8 cellular contexts compared by ENCODE assay signal in the genomic region with DNA sequence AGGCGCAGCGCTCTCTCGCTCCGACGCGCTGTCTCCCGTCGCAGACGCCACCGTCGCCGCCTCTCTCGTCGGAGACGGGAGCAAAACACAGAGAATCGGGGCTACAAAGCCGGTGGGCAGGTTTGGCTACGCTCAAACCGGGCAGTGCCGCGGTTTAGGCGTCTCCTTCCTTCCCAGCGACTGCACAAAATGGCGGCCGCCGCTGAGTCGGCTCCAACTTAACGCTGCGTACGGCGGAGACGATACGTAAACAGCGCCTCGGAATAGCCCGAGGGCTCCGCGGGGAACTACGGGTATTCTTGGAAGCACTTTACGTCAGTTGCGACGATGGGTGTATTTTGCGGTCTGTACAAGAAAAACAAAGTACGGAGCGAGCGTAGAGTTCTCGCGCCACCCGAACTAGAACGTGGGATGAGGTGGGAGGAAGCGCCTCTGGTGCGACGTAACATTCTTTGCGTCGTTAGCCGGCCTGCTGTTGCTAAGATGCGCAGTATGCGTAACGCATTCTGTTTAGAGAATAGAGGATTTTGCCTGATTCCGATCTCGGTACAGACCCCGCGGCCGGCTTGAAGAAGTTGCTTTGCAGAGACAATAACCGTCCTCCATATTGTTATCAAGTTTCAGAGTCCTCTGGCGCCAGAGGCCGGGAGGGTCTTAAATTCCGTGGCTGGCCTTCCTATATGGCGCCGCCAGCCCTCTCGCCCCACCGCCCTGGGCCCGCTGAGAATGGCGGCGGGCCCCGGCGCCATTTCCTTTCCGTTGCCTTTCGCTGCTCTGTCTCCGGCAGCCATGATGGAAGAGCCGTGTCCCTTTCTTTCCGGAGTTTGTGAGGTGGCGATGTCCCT. TPM values are rescaled to one million over a fixed set of nuclear protein-coding genes. Genes with fewer than 3 reads are reported as not detected.
DNase-seq lines count a peak whose midpoint lies in the region; ATAC-seq and TF ChIP-seq lines count a peak whose summit lies in the region.

A gene (minus strand): TSS at position 194 of the 845 bp plus-strand sequence.

- no peaks in the 10 kb centered on the region for H3K9me3 Mint-ChIP-seq in T-helper 1 cell treated with Interleukin-12 subunit alpha and Interleukin-12 subunit beta and Interleukin-4 antibody, amounts not matched to agents 30 μg/mL and 1 μg/mL, for 36 hours

- ATAC-seq in HG02884 (IDR thresholded peaks at IDR 0.05; ENCODE audit: unreplicated experiment) (peak; percentile 71), left cardiac atrium (peak; percentile 88), upper lobe of right lung (peak; percentile 93)

- intact Hi-C loops in left cardiac atrium (cut with DNase I) (loop anchor here (5.0 to 10.0 kb wide), 2 partner anchors 58 to 61 kb away; no protein-coding TSS in a partner anchor), posterior vena cava (cut with DNase I) (no loop called here), upper lobe of right lung (cut with DNase I) (no loop called here)

- in situ Hi-C loops in GM13977 (cut with MboI; ENCODE audit: low pct_unique_long_range_greater_than_20kb, low sequenced_read_pairs, unreplicated experiment) = no loop called here

- DNase-seq in GM13977 (ENCODE audit: low spot score) (peak; percentile 95), NCI-H1694 (lab: John Stamatoyannopoulos, UW) (peak; percentile 91), amniotic stem cell (lab: John Stamatoyannopoulos, UW) (peak; percentile 93), left cardiac atrium (peak; percentile 91), posterior vena cava (ENCODE audit: low spot score) (peak; percentile 98), upper lobe of right lung (peak; percentile 95)

- peak within 1 kb of the TSS; percentile 100 for H3K27ac Mint-ChIP-seq in T-helper 1 cell treated with Interleukin-12 subunit alpha and Interleukin-12 subunit beta and Interleukin-4 antibody, amounts not matched to agents 30 μg/mL and 1 μg/mL, for 36 hours

- no peaks in the 10 kb centered on the region for H3K9me3 ChIP-seq in upper lobe of right lung

- peak within 1 kb of the TSS; percentile 80 for H3K4me3 ChIP-seq in upper lobe of right lung

- peak within 1 kb of the TSS; percentile 100 for H3K27ac ChIP-seq in upper lobe of right lung

- H3K36me3 ChIP-seq in upper lobe of right lung = peaks cover 24% of the 10 kb centered on the region

- H3K27me3 ChIP-seq in upper lobe of right lung = no peaks in the 10 kb centered on the region

- peaks cover 34% of the 10 kb centered on the region for H3K4me1 ChIP-seq in upper lobe of right lung

- TF ChIP-seq CTCF in GM13977 (IDR thresholded peaks at IDR 0.05; ENCODE audit: extremely low read depth, insufficient read depth, missing control alignments) = no peak
- no peak for TF ChIP-seq CTCF in upper lobe of right lung (IDR thresholded peaks at IDR 0.05)

- peaks cover 33% of the 10 kb centered on the region for H3K4me1 Mint-ChIP-seq in T-helper 1 cell treated with Interleukin-12 subunit alpha and Interleukin-12 subunit beta and Interleukin-4 antibody, amounts not matched to agents 30 μg/mL and 1 μg/mL, for 36 hours (ENCODE audit: low read depth)

- peaks cover 46% of the 10 kb centered on the region for H3K36me3 Mint-ChIP-seq in T-helper 1 cell treated with Interleukin-12 subunit alpha and Interleukin-12 subunit beta and Interleukin-4 antibody, amounts not matched to agents 30 μg/mL and 1 μg/mL, for 36 hours (ENCODE audit: low read depth)

- H3K27me3 Mint-ChIP-seq in T-helper 1 cell treated with Interleukin-12 subunit alpha and Interleukin-12 subunit beta and Interleukin-4 antibody, amounts not matched to agents 30 μg/mL and 1 μg/mL, for 36 hours (ENCODE audit: low read depth) = no peaks in the 10 kb centered on the region

- peak within 1 kb of the TSS; percentile 98 for H3K4me3 Mint-ChIP-seq in T-helper 1 cell treated with Interleukin-12 subunit alpha and Interleukin-12 subunit beta and Interleukin-4 antibody, amounts not matched to agents 30 μg/mL and 1 μg/mL, for 36 hours

RNA-seq across cellular contexts. Expression of the gene that starts here (rescaled TPM):
- 100 to 1,000 TPM; 209 to 220 TPM for total RNA-seq in left cardiac atrium
- 100 to 1,000 TPM; 260 to 323 TPM for total RNA-seq in posterior vena cava
- 480 TPM for total RNA-seq in upper lobe of right lung

Comparison
In these comparisons a context has a peak if more than half of its experiments do, and no peak if none do; other contexts are left out.
1. Peak in every context shown above with its lines: DNase-seq, ATAC-seq, H3K4me3 ChIP-seq and H3K27ac ChIP-seq.
2. intact Hi-C loops: an anchor here in left cardiac atrium (5.0 to 10.0 kb wide); none called in posterior vena cava and upper lobe of right lung.